11 cellular contexts compared by ENCODE assay signal in the genomic region with DNA sequence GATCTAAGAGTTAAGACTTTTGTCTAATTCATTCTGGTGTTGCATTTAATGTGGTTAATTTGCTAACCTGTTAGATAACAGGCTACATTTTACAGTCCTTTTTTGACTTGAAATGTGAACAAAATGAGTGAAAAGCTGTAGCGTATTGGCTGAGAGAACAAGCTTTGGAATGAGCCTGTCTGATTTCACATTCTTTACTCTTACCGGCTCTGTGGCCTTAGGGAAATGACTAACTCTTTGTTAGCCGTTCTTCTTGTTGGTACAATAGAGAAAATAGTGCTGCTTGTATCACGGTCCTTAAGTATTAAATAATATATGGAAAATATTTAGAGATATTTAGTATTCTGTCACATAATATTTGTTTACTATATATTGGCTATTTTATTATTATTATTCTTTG. TPM values are rescaled to one million over a fixed set of nuclear protein-coding genes. Genes with fewer than 3 reads are reported as not detected.
A peak's percentile ranks its signal among the peaks of the same experiment; 100 is the strongest.
DNase-seq lines count a peak whose midpoint lies in the region; ATAC-seq and TF ChIP-seq lines count a peak whose summit lies in the region.
"Had no signal": no experiment of that assay in that cellular context is flagged by ENCODE, and none has a peak within 500 bp of the region (broad histone marks: within the 10 kb centered on the region; RNA-seq: fewer than 3 reads in every experiment).

No MANE protein-coding gene starts in this region.

- H3K36me3 Mint-ChIP-seq in activated T-cell treated with anti-CD3 and anti-CD28 coated beads, Interleukin-2, amount 50 U/mL, for 24 hours (ENCODE audit: low read depth) = peaks cover 8% of the 10 kb centered on the region
- peaks cover 3% of the 10 kb centered on the region for H3K36me3 Mint-ChIP-seq in T-cell

- H3K9me3 Mint-ChIP-seq in activated T-cell treated with anti-CD3 and anti-CD28 coated beads, Interleukin-2, amount 50 U/mL, for 24 hours = no peaks in the 10 kb centered on the region
- H3K9me3 Mint-ChIP-seq in T-cell = no peaks in the 10 kb centered on the region

- H3K4me1 ChIP-seq in RWPE2 (ENCODE audit: insufficient read depth, poor library complexity, severe bottlenecking) = peaks cover 12% of the 10 kb centered on the region
- peaks cover 3 to 36% (median 24%) of the 10 kb centered on the region in 5 donors for H3K4me1 ChIP-seq in subcutaneous abdominal adipose tissue (ENCODE audit: control insufficient read depth in 5 of 5, insufficient read depth in 5 of 5, low read length in 5 of 5)

- H3K27ac Mint-ChIP-seq in activated T-cell treated with anti-CD3 and anti-CD28 coated beads, Interleukin-2, amount 50 U/mL, for 24 hours = no peak overlapping the region
- H3K27ac Mint-ChIP-seq in T-cell = no peak overlapping the region

- H3K27me3 ChIP-seq in RWPE2 (ENCODE audit: insufficient read depth, poor library complexity, severe bottlenecking) (no peaks in the 10 kb centered on the region), subcutaneous abdominal adipose tissue (ENCODE audit: control insufficient read depth in 5 of 5, insufficient read depth in 4 of 5, low read length in 5 of 5) (no peaks in the 10 kb centered on the region)

- CTCF ChIA-PET in T-cell (lab: Charles Lee) = no interaction called here

- H3K4me3 Mint-ChIP-seq in activated T-cell treated with anti-CD3 and anti-CD28 coated beads, Interleukin-2, amount 50 U/mL, for 24 hours = peak overlapping the region; percentile 45
- peak overlapping the region in 1 of 3 donors; percentile 100 for H3K4me3 Mint-ChIP-seq in T-cell

- H3K36me3 ChIP-seq in RWPE2 (ENCODE audit: low read depth) (no peaks in the 10 kb centered on the region; the same call in 1 of the 2 replicates), subcutaneous abdominal adipose tissue (ENCODE audit: control insufficient read depth in 5 of 5, insufficient read depth in 5 of 5, low read length in 5 of 5) (no peaks in the 10 kb centered on the region)
- H3K36me3 ChIP-seq: esophagus squamous epithelium had no signal

- H3K27me3 Mint-ChIP-seq in activated T-cell treated with anti-CD3 and anti-CD28 coated beads, Interleukin-2, amount 50 U/mL, for 24 hours = no peaks in the 10 kb centered on the region
- peaks cover 6 to 7% of the 10 kb centered on the region in 2 donors for H3K27me3 Mint-ChIP-seq in T-cell

- H3K9ac ChIP-seq in subcutaneous abdominal adipose tissue (ENCODE audit: low read length in 5 of 5) = peak overlapping the region in 3 of 5 donors; percentile 4 to 97 (median 77)

- intact Hi-C loops in posterior vena cava (cut with DNase I) = no loop called here

- H3K4me1 Mint-ChIP-seq in activated T-cell treated with anti-CD3 and anti-CD28 coated beads, Interleukin-2, amount 50 U/mL, for 24 hours (ENCODE audit: low read depth) = peaks cover 22% of the 10 kb centered on the region
- peaks cover 34 to 43% (median 34%) of the 10 kb centered on the region in 3 donors for H3K4me1 Mint-ChIP-seq in T-cell

- ATAC-seq in RWPE2 (ENCODE audit: low read depth) = peak; percentile 77
- ATAC-seq in T-cell (replicated peaks in 1 of 4) = no peak
- no peak for ATAC-seq in left lobe of liver

- TF ChIP-seq CTCF in RWPE2 (IDR thresholded peaks at IDR 0.05; ENCODE audit: poor library complexity, severe bottlenecking) = no peak
- no peak for TF ChIP-seq CTCF in fibroblast of villous mesenchyme (IDR thresholded peaks at IDR 0.05; ENCODE audit: insufficient read depth, low read depth, low read length)

- peak overlapping the region; percentile 37 for H3K27ac ChIP-seq in RWPE2 (ENCODE audit: poor library complexity, severe bottlenecking)
- H3K27ac ChIP-seq in subcutaneous abdominal adipose tissue (ENCODE audit: low read depth, low read length) = peak overlapping the region; percentile 89
- H3K27ac ChIP-seq: esophagus squamous epithelium had no signal

- H3K9me3 ChIP-seq in RWPE2 (ENCODE audit: severe bottlenecking) (no peaks in the 10 kb centered on the region), subcutaneous abdominal adipose tissue (ENCODE audit: control insufficient read depth in 5 of 5, low read length in 5 of 5) (no peaks in the 10 kb centered on the region)
- H3K9me3 ChIP-seq: esophagus squamous epithelium had no signal

- POLR2A ChIA-PET in T-cell (lab: Charles Lee) = interaction anchor here in 1 of 2 donors (0.6 kb wide), 1 partner anchor 690 kb away, joined by 3 read pairs; no protein-coding TSS in a partner anchor

- H3K4me3 ChIP-seq in RWPE2 (ENCODE audit: severe bottlenecking) (peak overlapping the region; percentile 74), fibroblast of villous mesenchyme (ENCODE audit: low read depth, low read length) (peak overlapping the region; percentile 31), subcutaneous abdominal adipose tissue (ENCODE audit: low read depth in 1 of 5, low read length in 5 of 5) (no peak overlapping the region)

- DNase-seq in activated T-cell treated with anti-CD3 and anti-CD28 coated beads, Interleukin-2, amount 50 U/mL, for 24 hours = no peak
- no peak for DNase-seq in activated T-cell treated with anti-CD3 and anti-CD28 coated beads for 4 hours
- no peak for DNase-seq in RWPE2 (ENCODE audit: low spot score)
- DNase-seq in fibroblast of villous mesenchyme (ENCODE audit: low read depth) = peak; percentile 50
- DNase-seq in T-cell = no peak
- no peak for DNase-seq in left lobe of liver (ENCODE audit: low spot score)
- no peak for DNase-seq in posterior vena cava (ENCODE audit: low spot score)
- DNase-seq: activated CD4-positive, CD25-positive, alpha-beta regulatory T cell treated with anti-CD3 and anti-CD28 coated beads, Interleukin-2, amount 50 U/mL, for 72 hours; esophagus squamous epithelium; stimulated activated CD4-positive, alpha-beta T cell treated with anti-CD3 and anti-CD28 coated beads, Interleukin-2, amount 100 ng/mL, for 24 hours had no signal

RNA-seq across cellular contexts. Expression of a gene that starts 1.9 kb away (rescaled TPM):
- total RNA-seq in fibroblast of villous mesenchyme (59.3 and 71.7 TPM in 2 replicates), T-cell (10 to 100 TPM; 14.7 to 24.8 (median 19.2) TPM), left lobe of liver (8.5 TPM), posterior vena cava (10 to 100 TPM; 25.3 to 34.6 TPM)

RNA-seq across cellular contexts. Expression of a gene that starts 12.3 kb away (rescaled TPM):
- total RNA-seq in fibroblast of villous mesenchyme (8.7 and 14.7 TPM in 2 replicates), T-cell (under 1 TPM in 3 of 5 donors, not detected in 2; 0.12 to 0.22 (median 0.13) TPM), left lobe of liver (0.10 TPM), posterior vena cava (1 to 10 TPM; 1.3 to 3.2 TPM)

Comparison
In these comparisons a context has a peak if more than half of its experiments do, and no peak if none do; other contexts are left out.
1. H3K4me3 ChIP-seq: peak in RWPE2 (single experiment) and fibroblast of villous mesenchyme (single experiment); none in subcutaneous abdominal adipose tissue (0 of 5).